Comparison of ENCODE assay signal across 20 cellular contexts in genomic region chr5:120683580-120683979, GRCh38.
DNase-seq lines count a peak whose midpoint lies in the region; ATAC-seq and TF ChIP-seq lines count a peak whose summit lies in the region.
"Had no signal": no experiment of that assay in that cellular context is flagged by ENCODE, and none has a peak within 500 bp of the region (broad histone marks: within the 10 kb centered on the region; RNA-seq: fewer than 3 reads in every experiment).

No MANE protein-coding gene starts in this region.

- no peak overlapping the region for H3K18ac ChIP-seq in mesenchymal stem cell (ENCODE audit: low read depth in 1 of 2, low read length in 2 of 2)

- H3K4me1 ChIP-seq in OCI-LY3 (ENCODE audit: low read length) = no peaks in the 10 kb centered on the region
- H3K4me1 ChIP-seq in mesenchymal stem cell (ENCODE audit: control insufficient read depth, insufficient read depth, low read depth, low read length) = no peaks in the 10 kb centered on the region

- H2BK5ac ChIP-seq in mesenchymal stem cell (ENCODE audit: low read depth, low read length, poor library complexity, severe bottlenecking) = no peak overlapping the region

- H3K23ac ChIP-seq in mesenchymal stem cell (ENCODE audit: low read length in 2 of 2) = no peak overlapping the region

- H3K36me3 ChIP-seq in OCI-LY3 (replicated peaks; ENCODE audit: low read depth, low read length) (no peaks in the 10 kb centered on the region), mesenchymal stem cell (ENCODE audit: control insufficient read depth in 1 of 2, insufficient read depth in 2 of 2, low read depth in 1 of 2, low read length in 2 of 2) (peaks cover 0 to 19% of the 10 kb centered on the region in 2 experiments)

- H3K4me2 ChIP-seq in OCI-LY3 (ENCODE audit: low read length) (no peak overlapping the region), mesenchymal stem cell (ENCODE audit: low read length, poor library complexity, severe bottlenecking) (no peak overlapping the region)

- no peaks in the 10 kb centered on the region for H3K79me2 ChIP-seq in OCI-LY3 (ENCODE audit: low read length)

- no peak overlapping the region for H3K14ac ChIP-seq in mesenchymal stem cell (ENCODE audit: low read length in 2 of 2)

- H3K27me3 ChIP-seq in OCI-LY3 (ENCODE audit: low read depth, low read length) (no peaks in the 10 kb centered on the region), mesenchymal stem cell (ENCODE audit: control insufficient read depth in 1 of 2, insufficient read depth in 1 of 2, low read length in 2 of 2) (no peaks in the 10 kb centered on the region)

- H3K9ac ChIP-seq in OCI-LY3 (ENCODE audit: low read length) = no peak overlapping the region
- peak overlapping the region; percentile 10 for H3K9ac ChIP-seq in mesenchymal stem cell (ENCODE audit: low read length)

- H3K79me1 ChIP-seq in mesenchymal stem cell (replicated peaks; ENCODE audit: low read length, poor library complexity, severe bottlenecking) = peaks cover 8% of the 10 kb centered on the region

- H2AFZ ChIP-seq in OCI-LY3 (ENCODE audit: low read depth, low read length) (peak overlapping the region; percentile 46; the same call in 1 of the 2 replicates), mesenchymal stem cell (ENCODE audit: low read depth, low read length) (no peak overlapping the region)

- DNase-seq in ELR (ENCODE audit: low read depth) = peak; percentile 24
- DNase-seq in astrocyte of the hippocampus (ENCODE audit: low read depth, low spot score) = peak; percentile 47
- DNase-seq in mesenchymal stem cell = peak; percentile 42
- no peak for DNase-seq in GM20000 (ENCODE audit: low spot score)
- DNase-seq in HuH-7.5 (ENCODE audit: low spot score) = no peak
- DNase-seq in NK-92 (lab: John Stamatoyannopoulos, UW; ENCODE audit: unreplicated experiment) = no peak
- DNase-seq: AML-193, H7, Kasumi-1, NCI-H1092 treated with DMSO at 0.1 percent for 48 hours, NCI-H146, NCI-H2029 treated with DMSO at 0.1 percent for 48 hours, NCI-H774, SIG-M5 had no signal

- no peak overlapping the region for H3K4ac ChIP-seq in mesenchymal stem cell (ENCODE audit: low read depth in 1 of 2, low read length in 2 of 2)

- no peak for ATAC-seq in HG02678 (IDR thresholded peaks at IDR 0.05; ENCODE audit: unreplicated experiment)

- no peak overlapping the region for H4K91ac ChIP-seq in mesenchymal stem cell (ENCODE audit: low read length)

- H4K8ac ChIP-seq in mesenchymal stem cell (ENCODE audit: low read length) = no peak overlapping the region

- H2BK12ac ChIP-seq in mesenchymal stem cell (ENCODE audit: low read length in 2 of 2) = no peak overlapping the region

- H4K20me1 ChIP-seq in OCI-LY3 (ENCODE audit: insufficient read depth, low read length) = no peaks in the 10 kb centered on the region

- H3K4me3 ChIP-seq in OCI-LY3 (ENCODE audit: low read length) = no peak overlapping the region
- H3K4me3 ChIP-seq in mesenchymal stem cell (ENCODE audit: insufficient read depth in 1 of 2, low read depth in 1 of 2, low read length in 2 of 2) = no peak overlapping the region
- H3K4me3 ChIP-seq: PC-9 had no signal

- H2BK120ac ChIP-seq in mesenchymal stem cell (ENCODE audit: low read depth, low read length) = no peak overlapping the region

- H2BK15ac ChIP-seq in mesenchymal stem cell (ENCODE audit: low read depth, poor library complexity, severe bottlenecking) = no peak overlapping the region

- no peak overlapping the region for H2AK5ac ChIP-seq in mesenchymal stem cell (ENCODE audit: low read length, severe bottlenecking)

- no peak overlapping the region for H3K27ac ChIP-seq in OCI-LY3 (ENCODE audit: low read length)
- no peak overlapping the region for H3K27ac ChIP-seq in mesenchymal stem cell (ENCODE audit: low read length, poor library complexity, severe bottlenecking)
- H3K27ac ChIP-seq: C4-2B, HL-60, RWPE1 had no signal

- no peak for TF ChIP-seq CTCF in OCI-LY3 (IDR thresholded peaks at IDR 0.05; ENCODE audit: low read depth, low read length)
- no peak for TF ChIP-seq CTCF in GM20000 (IDR thresholded peaks at IDR 0.05; ENCODE audit: extremely low read depth, missing control alignments)

- H3K9me3 ChIP-seq in OCI-LY3 (ENCODE audit: insufficient read depth, low read length) (no peaks in the 10 kb centered on the region), mesenchymal stem cell (ENCODE audit: control insufficient read depth, low read length) (no peaks in the 10 kb centered on the region)

Comparison
In these comparisons a context has a peak if more than half of its experiments do, and no peak if none do; other contexts are left out.
1. DNase-seq: peak in ELR (single experiment), astrocyte of the hippocampus (single experiment) and mesenchymal stem cell (single experiment); none in GM20000 (single experiment), HuH-7.5 (single experiment) and NK-92 (single experiment).